22 cellular contexts compared by ENCODE assay signal in genomic region chr3:125416235-125416634, GRCh38. TPM values are rescaled to one million over a fixed set of nuclear protein-coding genes. Genes with fewer than 3 reads are reported as not detected.
DNase-seq lines count a peak whose midpoint lies in the region; ATAC-seq, FAIRE-seq and TF ChIP-seq lines count a peak whose summit lies in the region.
"Had no signal": no experiment of that assay in that cellular context is flagged by ENCODE, and none has a peak within 500 bp of the region (broad histone marks: within the 10 kb centered on the region; RNA-seq: fewer than 3 reads in every experiment).

No MANE protein-coding gene starts in this region.

- TF ChIP-seq EP300 in HepG2 (IDR thresholded peaks at IDR 0.05; ENCODE audit: low read depth in 2 of 2, low read length in 2 of 2): no peak
- no peak for TF ChIP-seq EP300 in HepG2 (CRISPR knock-in tag; IDR thresholded peaks at IDR 0.05; ENCODE audit: borderline replicate concordance)

- no peak overlapping the region for H2AFZ ChIP-seq in HepG2 (ENCODE audit: low read length)

- DNase-seq in DMS53 (lab: John Stamatoyannopoulos, UW): peak; percentile 17
- DNase-seq in DMS53 treated with DMSO at 0.1 percent for 48 hours (lab: John Stamatoyannopoulos, UW; ENCODE audit: unreplicated experiment): no peak
- no peak for DNase-seq in HepG2 (ENCODE audit: low spot score)
- DNase-seq in right lobe of liver: no peak
- DNase-seq in mesenteric fat pad (ENCODE audit: low spot score): peak; percentile 4
- no peak for DNase-seq in osteocyte (ENCODE audit: extremely low spot score, unreplicated experiment)
- DNase-seq: AML-193; Caco-2; Calu3; CD4-positive, alpha-beta T cell; CD8-positive, alpha-beta T cell; DMS79 treated with DMSO at 0.1 percent for 48 hours; GF-D8 had no signal

- no peak overlapping the region for H3K27ac Mint-ChIP-seq in osteocyte (ENCODE audit: unreplicated experiment)
- H3K27ac Mint-ChIP-seq: B cell; CD4-positive, alpha-beta T cell; CD8-positive, alpha-beta T cell had no signal

- H3K27me3 Mint-ChIP-seq in osteocyte (ENCODE audit: unreplicated experiment): peaks cover 9% of the 10 kb centered on the region

- H3K36me3 Mint-ChIP-seq in osteocyte (ENCODE audit: unreplicated experiment): no peaks in the 10 kb centered on the region
- H3K36me3 Mint-ChIP-seq: CD8-positive, alpha-beta T cell had no signal

- H3K27me3 ChIP-seq in HepG2 (ENCODE audit: control insufficient read depth in 1 of 2, insufficient read depth in 2 of 2, low read length in 2 of 2): no peaks in the 10 kb centered on the region; a peak in 1 of 5 replicates
- no peaks in the 10 kb centered on the region for H3K27me3 ChIP-seq in right lobe of liver
- H3K27me3 ChIP-seq: BLaER1 treated with 17β-estradiol and CSF1 and Interleukin-3, amounts not matched to agents 10 nM and 100 nM had no signal

- no peak overlapping the region for H3K4me3 Mint-ChIP-seq in osteocyte (ENCODE audit: unreplicated experiment)
- H3K4me3 Mint-ChIP-seq: B cell; CD4-positive, alpha-beta T cell; CD8-positive, alpha-beta T cell had no signal

- BruUV-seq in HepG2 (replicated peaks; lab: Mats Ljungman, UMichigan): no TSS peak

- no peak overlapping the region for H3K9ac ChIP-seq in HepG2 (ENCODE audit: insufficient read depth, low read depth, low read length)
- H3K9ac ChIP-seq: BLaER1 treated with 17β-estradiol and CSF1 and Interleukin-3, amounts not matched to agents 10 nM and 100 nM had no signal

- ATAC-seq in HepG2 (no peak), right lobe of liver (no peak)
- ATAC-seq: A549; CD8-positive, alpha-beta T cell had no signal

- H3K36me3 ChIP-seq in HepG2 (replicated peaks in 1 of 2; ENCODE audit: control insufficient read depth in 1 of 2, insufficient read depth in 2 of 2, low read length in 2 of 2) (no peaks in the 10 kb centered on the region), right lobe of liver (no peaks in the 10 kb centered on the region)
- H3K36me3 ChIP-seq: BLaER1 treated with 17β-estradiol and CSF1 and Interleukin-3, amounts not matched to agents 10 nM and 100 nM had no signal

- H3K27ac ChIP-seq in HepG2 (ENCODE audit: extremely low read length, insufficient read depth, low read length) (no peak overlapping the region), right lobe of liver (no peak overlapping the region)
- H3K27ac ChIP-seq: 22Rv1; A549; BLaER1 treated with 17β-estradiol and CSF1 and Interleukin-3, amounts not matched to agents 10 nM and 100 nM; C4-2B had no signal

- no peak for TF ChIP-seq RAD21 in HepG2 (CRISPR knock-in tag; IDR thresholded peaks at IDR 0.05)

- in situ Hi-C loops in HepG2 (cut with HindIII; ENCODE audit: extremely low pct_ligation_motif_present, low pct_unique_long_range_greater_than_20kb): no loop called here

- no peak for TF ChIP-seq CTCF in HepG2 (CRISPR knock-in tag; IDR thresholded peaks at IDR 0.05)
- TF ChIP-seq CTCF in right lobe of liver (IDR thresholded peaks at IDR 0.05): no peak
- TF ChIP-seq CTCF in osteocyte (IDR thresholded peaks at IDR 0.05): no peak

- WGBS in HepG2 (ENCODE audit: low lambda C conversion rate): 30% methylated on average over 2 of the region's 3 CpGs
- WGBS in right lobe of liver (ENCODE audit: insufficient coverage, low coverage, low lambda C conversion rate, missing lambda C conversion rate): 75% methylated on average over 1 of the region's 3 CpGs

- POLR2A ChIA-PET in HepG2 (lab: Yijun Ruan, JAX): no interaction called here

- no peak overlapping the region for H3K4me2 ChIP-seq in HepG2 (ENCODE audit: low read depth, low read length)
- H3K4me2 ChIP-seq: A549; BLaER1 treated with 17β-estradiol and CSF1 and Interleukin-3, amounts not matched to agents 10 nM and 100 nM had no signal

- no peak overlapping the region for H3K4me3 ChIP-seq in HepG2 (replicated peaks in 1 of 3; ENCODE audit: insufficient read depth in 1 of 3, low read depth in 2 of 3, low read length in 3 of 3)
- no peak overlapping the region for H3K4me3 ChIP-seq in right lobe of liver
- H3K4me3 ChIP-seq: A549; BLaER1 treated with 17β-estradiol and CSF1 and Interleukin-3, amounts not matched to agents 10 nM and 100 nM had no signal

- FAIRE-seq in HepG2 (lab: Jason Lieb, UNC): no peak
- FAIRE-seq: A549, D721Med, G401.6, GM12891, GM19239 had no signal

- H3K9me3 ChIP-seq in HepG2 (ENCODE audit: low read length): peaks cover 6% of the 10 kb centered on the region; the same call in 1 of the 2 replicates
- no peaks in the 10 kb centered on the region for H3K9me3 ChIP-seq in right lobe of liver
- H3K9me3 ChIP-seq: A549, Caco-2 had no signal

- H3K4me1 Mint-ChIP-seq in osteocyte (ENCODE audit: unreplicated experiment): peaks cover 5% of the 10 kb centered on the region
- H3K4me1 Mint-ChIP-seq: B cell had no signal

- H3K9me3 Mint-ChIP-seq in osteocyte (ENCODE audit: unreplicated experiment): no peaks in the 10 kb centered on the region
- H3K9me3 Mint-ChIP-seq: CD4-positive, alpha-beta T cell; CD8-positive, alpha-beta T cell had no signal

- H4K20me1 ChIP-seq in HepG2 (ENCODE audit: insufficient read depth, low read length): no peaks in the 10 kb centered on the region
- H4K20me1 ChIP-seq: BLaER1 treated with 17β-estradiol and CSF1 and Interleukin-3, amounts not matched to agents 10 nM and 100 nM had no signal

- CTCF ChIA-PET in HepG2 (lab: Yijun Ruan, JAX; ENCODE audit: low intra/inter-chr PET ratio, low total read pairs): no interaction called here

- H3K4me1 ChIP-seq in HepG2 (ENCODE audit: insufficient read depth, low read length) (no peaks in the 10 kb centered on the region), right lobe of liver (no peaks in the 10 kb centered on the region)
- H3K4me1 ChIP-seq: A549, Caco-2 had no signal

- TF ChIP-seq POLR2A in HepG2 (IDR thresholded peaks at IDR 0.05; ENCODE audit: insufficient read depth in 1 of 2, low read depth in 2 of 2, low read length in 2 of 2) (no peak), right lobe of liver (IDR thresholded peaks at IDR 0.05) (no peak)

- intact Hi-C loops in HepG2 (cut with micrococcal nuclease; ENCODE audit: unreplicated experiment): no loop called here
- intact Hi-C loops in right lobe of liver (cut with DNase I): no loop called here

- H3K79me2 ChIP-seq in HepG2 (ENCODE audit: insufficient read depth, low read length): no peaks in the 10 kb centered on the region

TF ChIP-seq in HepG2, 621 proteins besides CTCF, POLR2A, EP300 and RAD21:
- TF ChIP-seq CREB1 (IDR thresholded peaks at IDR 0.05) (peak; percentile 88), CREB1 (CRISPR knock-in tag; IDR thresholded peaks at IDR 0.05) (no peak), HIC2 (CRISPR knock-in tag; IDR thresholded peaks at IDR 0.05; ENCODE audit: low read depth) (no peak), ATF7 (IDR thresholded peaks at IDR 0.05) (peak; percentile 94), ATF7 (CRISPR knock-in tag; IDR thresholded peaks at IDR 0.05) (no peak), ZNF564 (CRISPR knock-in tag; IDR thresholded peaks at IDR 0.05) (no peak), ZFP1 (CRISPR knock-in tag; IDR thresholded peaks at IDR 0.05) (no peak)
TF ChIP-seq in HepG2: peak in this region for 2.

RNA-seq across cellular contexts. Expression of gene ZNF148, which starts 41.1 kb away (rescaled TPM):
- total RNA-seq in HepG2 (2016; rRNA removed; fragmentation: Illumina TruSeq; extraction: Trizol) (33.9 and 36.1 TPM in 2 replicates), right lobe of liver (10 to 100 TPM; 14.3 to 22.6 (median 20.4) TPM), mesenteric fat pad (33.1 TPM), osteocyte (46.2 and 46.3 TPM in 2 replicates)
- total RNA-seq in HepG2 (2016; cell fraction: cytosol; rRNA removed; fragmentation: Illumina TruSeq; extraction: Trizol; ENCODE audit: low read depth): 162 and 189 TPM in 2 replicates
- total RNA-seq in HepG2 (2016; cell fraction: insoluble cytoplasmic fraction; rRNA removed; fragmentation: Illumina TruSeq; extraction: Trizol): 30.8 and 31.4 TPM in 2 replicates
- total RNA-seq in HepG2 (2016; cell fraction: membrane; rRNA removed; fragmentation: Illumina TruSeq; extraction: Trizol): 58.8 and 62.0 TPM in 2 replicates
- 23.0 and 30.4 TPM in 2 replicates for total RNA-seq in HepG2 (2016; cell fraction: nucleus; rRNA removed; fragmentation: Illumina TruSeq; extraction: Trizol)
- polyA plus RNA-seq in HepG2 (2011; rRNA removed): 8.2 and 10.6 TPM in 2 replicates
- 4.0 and 6.0 TPM in 2 replicates for polyA plus RNA-seq in HepG2 (2011; cell fraction: cytosol; rRNA removed)
- 5.9 TPM in 2 replicates for polyA plus RNA-seq in HepG2 (2011; cell fraction: nucleus; rRNA removed)
- 7.7 and 10.0 TPM in 2 replicates for polyA plus RNA-seq in HepG2 (2012)
- polyA plus RNA-seq in HepG2 (2016; cell fraction: cytosol; fragmentation: Illumina TruSeq; extraction: Trizol; ENCODE audit: low read depth): 0.40 and 0.43 TPM in 2 replicates
- polyA plus RNA-seq in HepG2 (2016; cell fraction: insoluble cytoplasmic fraction; fragmentation: Illumina TruSeq; extraction: Trizol; ENCODE audit: low read depth): 11.5 and 14.1 TPM in 2 replicates
- polyA plus RNA-seq in HepG2 (2016; cell fraction: membrane; fragmentation: Illumina TruSeq; extraction: Trizol; ENCODE audit: low read depth): 1.4 and 1.5 TPM in 2 replicates
- polyA plus RNA-seq in HepG2 (2016; cell fraction: nucleus; fragmentation: Illumina TruSeq; extraction: Trizol; ENCODE audit: insufficient read depth, low read depth): 10.4 and 11.0 TPM in 2 replicates
- 14.6 and 32.0 TPM in 2 replicates for polyA minus RNA-seq in HepG2 (2011; rRNA and poly(A)+ RNA removed; ENCODE audit: low replicate concordance)
- polyA minus RNA-seq in HepG2 (2011; cell fraction: cytosol; rRNA and poly(A)+ RNA removed): 25.8 and 28.3 TPM in 2 replicates
- polyA minus RNA-seq in HepG2 (2011; cell fraction: nucleus; rRNA and poly(A)+ RNA removed): 52.4 and 54.6 TPM in 2 replicates

Comparison
In these comparisons a context has a peak if more than half of its experiments do, and no peak if none do; other contexts are left out.
1. DNase-seq: peak in DMS53 (single experiment) and mesenteric fat pad (single experiment); none in DMS53 treated with DMSO at 0.1 percent for 48 hours (single experiment), HepG2 (single experiment), right lobe of liver (0 of 3) and osteocyte (single experiment).